In genomic region chr15:64462492-64462891, GRCh38 we compare ENCODE assay signal across 10 cellular contexts. TPM values are rescaled to one million over a fixed set of nuclear protein-coding genes. Genes with fewer than 3 reads are reported as not detected.
DNase-seq lines count a peak whose midpoint lies in the region; ATAC-seq and TF ChIP-seq lines count a peak whose summit lies in the region.
"Had no signal": no experiment of that assay in that cellular context is flagged by ENCODE, and none has a peak within 500 bp of the region (broad histone marks: within the 10 kb centered on the region; RNA-seq: fewer than 3 reads in every experiment).

No MANE protein-coding gene starts in this region.

- no peaks in the 10 kb centered on the region for H3K9me3 Mint-ChIP-seq in CD4-positive, alpha-beta T cell
- H3K9me3 Mint-ChIP-seq in MCF 10A (ENCODE audit: unreplicated experiment) = no peaks in the 10 kb centered on the region
- no peaks in the 10 kb centered on the region for H3K9me3 Mint-ChIP-seq in naive thymus-derived CD8-positive, alpha-beta T cell
- no peaks in the 10 kb centered on the region for H3K9me3 Mint-ChIP-seq in endothelial cell (ENCODE audit: unreplicated experiment)

- intact Hi-C loops in CD4-positive, alpha-beta T cell (cut with DNase I, micrococcal nuclease) = loop anchor here in 1 of 2 experiments (5.0 to 10.0 kb wide), 2 partner anchors 40 to 78 kb away; partner anchors contain the start of genes PCLAF and TRIP4
- intact Hi-C loops in IMR-90 (cut with micrococcal nuclease) (loop anchor here (5.0 kb wide), 1 partner anchor 45 kb away; no protein-coding TSS in a partner anchor), MCF 10A (cut with micrococcal nuclease) (no loop called here)

- no peaks in the 10 kb centered on the region for H3K27me3 Mint-ChIP-seq in CD4-positive, alpha-beta T cell
- H3K27me3 Mint-ChIP-seq in MCF 10A (ENCODE audit: insufficient read depth, unreplicated experiment) (no peaks in the 10 kb centered on the region), endothelial cell (ENCODE audit: unreplicated experiment) (peaks cover 14% of the 10 kb centered on the region)
- no peaks in the 10 kb centered on the region for H3K27me3 Mint-ChIP-seq in naive thymus-derived CD8-positive, alpha-beta T cell

- H3K27me3 ChIP-seq in CD4-positive, alpha-beta T cell (ENCODE audit: control insufficient read depth, insufficient read depth, low read length) = no peaks in the 10 kb centered on the region
- H3K27me3 ChIP-seq in IMR-90 (ENCODE audit: control insufficient read depth, insufficient read depth, low read length) = no peaks in the 10 kb centered on the region
- H3K27me3 ChIP-seq: left lung had no signal

- H4K20me1 ChIP-seq in IMR-90 (ENCODE audit: insufficient read depth, low read length) = peaks cover 56% of the 10 kb centered on the region

- BruUV-seq in IMR-90 (replicated peaks; lab: Mats Ljungman, UMichigan) (TSS peak; percentile 3), MCF 10A (replicated peaks; lab: Mats Ljungman, UMichigan) (TSS peak; percentile 26)

- H3K79me1 ChIP-seq in IMR-90 (ENCODE audit: low read depth in 1 of 2, low read length in 2 of 2) = peaks cover 22 to 58% of the 10 kb centered on the region in 2 experiments; a peak in 3 of 4 replicates

- H3K4ac ChIP-seq in IMR-90 (ENCODE audit: low read depth, low read length) = no peak overlapping the region

- CTCF ChIA-PET in CD4-positive, alpha-beta T cell (lab: Charles Lee) = interaction anchor here (0.7 kb wide), 1 partner anchor 189 kb away, joined by 3 read pairs; no protein-coding TSS in a partner anchor
- CTCF ChIA-PET in IMR-90 (lab: Yijun Ruan, JAX) = interaction anchor here (0.7 kb wide), 1 partner anchor 222 kb away, joined by 5 read pairs; no protein-coding TSS in a partner anchor
- CTCF ChIA-PET in MCF 10A (lab: Yijun Ruan, JAX) = interaction anchor here (0.6 kb wide), 1 partner anchor 657 kb away, joined by 4 read pairs; no protein-coding TSS in a partner anchor

- H3K9ac ChIP-seq in IMR-90 (ENCODE audit: low read depth, low read length) = no peak overlapping the region

- TF ChIP-seq POLR2A in IMR-90 (IDR thresholded peaks at IDR 0.05; ENCODE audit: low read depth, low read length) = no peak

- H3K56ac ChIP-seq in IMR-90 (ENCODE audit: extremely low read depth, insufficient read depth, low read length) = no peak overlapping the region

- H3K4me1 Mint-ChIP-seq in CD4-positive, alpha-beta T cell (ENCODE audit: low read depth) = peaks cover 86% of the 10 kb centered on the region
- peaks cover 32% of the 10 kb centered on the region for H3K4me1 Mint-ChIP-seq in MCF 10A (ENCODE audit: insufficient read depth, unreplicated experiment)
- peaks cover 42 to 84% (median 81%) of the 10 kb centered on the region in 4 donors for H3K4me1 Mint-ChIP-seq in naive thymus-derived CD8-positive, alpha-beta T cell
- H3K4me1 Mint-ChIP-seq in endothelial cell (ENCODE audit: unreplicated experiment) = peaks cover 34% of the 10 kb centered on the region

- peak overlapping the region; percentile 92 for H3K4me3 Mint-ChIP-seq in CD4-positive, alpha-beta T cell
- H3K4me3 Mint-ChIP-seq in MCF 10A (ENCODE audit: unreplicated experiment) (peak overlapping the region; percentile 84), endothelial cell (ENCODE audit: unreplicated experiment) (no peak overlapping the region)
- H3K4me3 Mint-ChIP-seq in naive thymus-derived CD8-positive, alpha-beta T cell = peak overlapping the region; percentile 81 to 97 (median 92)

- H2BK15ac ChIP-seq in IMR-90 (ENCODE audit: low read depth, low read length) = no peak overlapping the region

- H4K91ac ChIP-seq in IMR-90 (ENCODE audit: insufficient read depth, low read depth, low read length) = no peak overlapping the region

- POLR2A ChIA-PET in CD4-positive, alpha-beta T cell (lab: Charles Lee) = interaction anchor here (0.7 to 4.1 kb wide), 5 partner anchors 17 to 190 kb away, joined by 3 to 19 read pairs (median 5); no protein-coding TSS in a partner anchor
- POLR2A ChIA-PET in IMR-90 (lab: Charles Lee; ENCODE audit: unreplicated experiment) (no interaction called here), MCF 10A (lab: Yijun Ruan, JAX) (interaction anchor here (0.6 to 4.1 kb wide), 5 partner anchors 14 to 75 kb away, joined by 3 to 26 read pairs (median 3); partner anchors contain the start of gene TRIP4)
- POLR2A ChIA-PET in naive thymus-derived CD8-positive, alpha-beta T cell (lab: Charles Lee) = interaction anchor here (0.7 kb wide), 2 partner anchors 36 to 61 kb away, joined by 4 to 5 read pairs; no protein-coding TSS in a partner anchor

- peaks cover 3% of the 10 kb centered on the region; the same call in 1 of the 2 replicates for H3K36me3 ChIP-seq in IMR-90 (ENCODE audit: control insufficient read depth, insufficient read depth, low read length)
- H3K36me3 ChIP-seq: left lung had no signal

- peaks cover 13% of the 10 kb centered on the region; the same call in 1 of the 2 replicates for H3K9me1 ChIP-seq in IMR-90 (ENCODE audit: insufficient read depth, low read length)

- H3K4me1 ChIP-seq in IMR-90 (ENCODE audit: control insufficient read depth, insufficient read depth, low read length) = peaks cover 10% of the 10 kb centered on the region

- dilution Hi-C loops in IMR-90 (cut with HindIII; ENCODE audit: low sequenced_read_pairs, unreplicated experiment) = no loop called here

- no peak for TF ChIP-seq CTCF in CD4-positive, alpha-beta T cell (IDR thresholded peaks at IDR 0.05)
- no peak for TF ChIP-seq CTCF in IMR-90 (conservative IDR thresholded peaks at IDR 0.05; ENCODE audit: low read depth, low read length)
- no peak for TF ChIP-seq CTCF in MCF 10A (IDR thresholded peaks at IDR 0.05; ENCODE audit: unreplicated experiment)
- no peak for TF ChIP-seq CTCF in endothelial cell (IDR thresholded peaks at IDR 0.05; ENCODE audit: unreplicated experiment)

- no peak overlapping the region for H3K18ac ChIP-seq in IMR-90 (ENCODE audit: low read depth, low read length)

- no peak for DNase-seq in CD4-positive, alpha-beta T cell
- no peak for DNase-seq in IMR-90
- no peak for DNase-seq in MCF 10A (ENCODE audit: unreplicated experiment)
- DNase-seq in naive thymus-derived CD8-positive, alpha-beta T cell = no peak
- DNase-seq in endothelial cell (ENCODE audit: low spot score) = no peak
- no peak for DNase-seq in stimulated activated CD4-positive, alpha-beta T cell treated with anti-CD3 and anti-CD28 coated beads, Interleukin-2, amount 100 ng/mL, for 48 hours
- DNase-seq in NCI-H2081 (lab: John Stamatoyannopoulos, UW) = no peak
- DNase-seq: DMS 273 treated with DMSO at 0.1 percent for 48 hours had no signal

- peak overlapping the region; percentile 53; the same call in 1 of the 2 replicates for H3K23ac ChIP-seq in IMR-90 (ENCODE audit: low read depth, low read length)

- no peak overlapping the region; the same call in 1 of the 2 replicates for H3K4me2 ChIP-seq in IMR-90 (ENCODE audit: low read depth, low read length)

- H2BK120ac ChIP-seq in IMR-90 (ENCODE audit: low read depth, low read length) = no peak overlapping the region

- no peak overlapping the region for H2AK9ac ChIP-seq in IMR-90 (replicated peaks; ENCODE audit: low read depth, low read length, poor library complexity)

- no peak overlapping the region for H3K4me3 ChIP-seq in IMR-90 (ENCODE audit: insufficient read depth, low read depth, low read length)

- TF ChIP-seq RAD21 in IMR-90 (IDR thresholded peaks at IDR 0.05; ENCODE audit: low read length) = no peak

- H2AK5ac ChIP-seq in IMR-90 (ENCODE audit: low read depth, low read length) = 0 out of 2 replicates have a peak overlapping the region, but pooled peaks have one; percentile 27

- no peak for ATAC-seq in CD4-positive, alpha-beta T cell (ENCODE audit: poor library complexity)
- ATAC-seq in IMR-90 (ENCODE audit: low read depth) (no peak), HG03139 (IDR thresholded peaks at IDR 0.05; ENCODE audit: unreplicated experiment) (no peak)
- no peak for ATAC-seq in naive thymus-derived CD8-positive, alpha-beta T cell

- no peak overlapping the region for H3K27ac Mint-ChIP-seq in CD4-positive, alpha-beta T cell
- H3K27ac Mint-ChIP-seq in MCF 10A (ENCODE audit: low read depth, unreplicated experiment) (peak overlapping the region; percentile 69), endothelial cell (ENCODE audit: unreplicated experiment) (no peak overlapping the region)
- peak overlapping the region in 9 of 10 donors; percentile 24 to 96 (median 92) for H3K27ac Mint-ChIP-seq in naive thymus-derived CD8-positive, alpha-beta T cell

- H3K9me3 ChIP-seq in CD4-positive, alpha-beta T cell (ENCODE audit: control insufficient read depth, low read length) = no peaks in the 10 kb centered on the region
- H3K9me3 ChIP-seq in IMR-90 (ENCODE audit: control insufficient read depth, insufficient read depth, low read length) = no peaks in the 10 kb centered on the region
- H3K9me3 ChIP-seq: left lung had no signal

- no peak overlapping the region for H2AFZ ChIP-seq in IMR-90 (replicated peaks; ENCODE audit: low read length, poor library complexity)

- peaks cover 30% of the 10 kb centered on the region for H3K36me3 Mint-ChIP-seq in CD4-positive, alpha-beta T cell (ENCODE audit: low read depth)
- peaks cover 6% of the 10 kb centered on the region for H3K36me3 Mint-ChIP-seq in MCF 10A (ENCODE audit: insufficient read depth, unreplicated experiment)
- peaks cover 0 to 9% (median 0%) of the 10 kb centered on the region in 3 donors for H3K36me3 Mint-ChIP-seq in naive thymus-derived CD8-positive, alpha-beta T cell
- peaks cover 8% of the 10 kb centered on the region for H3K36me3 Mint-ChIP-seq in endothelial cell (ENCODE audit: low read depth, unreplicated experiment)

- no peak overlapping the region for H3K14ac ChIP-seq in IMR-90 (replicated peaks; ENCODE audit: low read depth, low read length)

- in situ Hi-C loops in IMR-90 (cut with MboI; ENCODE audit: low sequenced_read_pairs) = no loop called here

- H4K5ac ChIP-seq in IMR-90 (ENCODE audit: low read depth, low read length) = no peak overlapping the region

- no peak overlapping the region for H3K27ac ChIP-seq in CD4-positive, alpha-beta T cell (ENCODE audit: low read depth, low read length)
- no peak overlapping the region; the same call in 1 of the 2 replicates for H3K27ac ChIP-seq in IMR-90 (ENCODE audit: insufficient read depth, low read length)

- no peak overlapping the region for H2BK5ac ChIP-seq in IMR-90 (ENCODE audit: low read depth, low read length, poor library complexity, severe bottlenecking)

- H4K8ac ChIP-seq in IMR-90 (ENCODE audit: low read depth in 2 of 2, low read length in 2 of 2) = no peak overlapping the region

- no peak overlapping the region for H2BK20ac ChIP-seq in IMR-90 (ENCODE audit: low read depth, low read length)

TF ChIP-seq in IMR-90, 13 proteins besides CTCF, POLR2A, EP300 and RAD21 (continues in another document):
- TF ChIP-seq MXI1 (IDR thresholded peaks at IDR 0.05; ENCODE audit: borderline replicate concordance, low read depth, low read length) = no peak

RNA-seq across cellular contexts. Expression of gene ZNF609, which starts 2.1 kb away (rescaled TPM):
- 10 to 100 TPM; 62.4 to 65.3 TPM for total RNA-seq in CD4-positive, alpha-beta T cell
- total RNA-seq in IMR-90 (2012; rRNA removed) (10.4 and 12.2 TPM in 2 replicates), MCF 10A (2022) (45.0 and 49.0 TPM in 2 replicates), endothelial cell (ENCODE audit: unreplicated experiment) (41.2 TPM)
- polyA plus RNA-seq in IMR-90 (2012; rRNA removed) = 12.5 and 12.6 TPM in 2 replicates
- 6.4 and 6.7 TPM in 2 replicates for polyA plus RNA-seq in IMR-90 (2012; cell fraction: cytosol; rRNA removed)
- 9.3 and 18.1 TPM in 2 replicates for polyA plus RNA-seq in IMR-90 (2012; cell fraction: nucleus; rRNA removed; ENCODE audit: low replicate concordance)
- 10 to 100 TPM; 66.1 to 68.2 TPM for total RNA-seq in naive thymus-derived CD8-positive, alpha-beta T cell
- polyA plus RNA-seq in naive thymus-derived CD8-positive, alpha-beta T cell = 10 to 100 TPM; 10.2 to 23.7 (median 13.5) TPM

Comparison
In these comparisons a context has a peak if more than half of its experiments do, and no peak if none do; other contexts are left out.
1. H3K27ac Mint-ChIP-seq: peak in MCF 10A (single experiment) and naive thymus-derived CD8-positive, alpha-beta T cell (9 of 10); none in CD4-positive, alpha-beta T cell (single experiment) and endothelial cell (single experiment).